Comparison of ENCODE assay signal across 10 cellular contexts in genomic region chr6:92122746-92123145, GRCh38.
DNase-seq lines count a peak whose midpoint lies in the region; ATAC-seq and TF ChIP-seq lines count a peak whose summit lies in the region.
"Had no signal": no experiment of that assay in that cellular context is flagged by ENCODE, and none has a peak within 500 bp of the region (broad histone marks: within the 10 kb centered on the region; RNA-seq: fewer than 3 reads in every experiment).

No MANE protein-coding gene starts in this region.

- H3K36me3 ChIP-seq in OCI-LY7 (ENCODE audit: insufficient read depth, low read length): no peaks in the 10 kb centered on the region
- H3K36me3 ChIP-seq: neutrophil had no signal

- H3K4me3 ChIP-seq in AG04450 (ENCODE audit: low read depth, low read length) (no peak overlapping the region), HL-60 (replicated peaks; ENCODE audit: insufficient read depth, low read length) (no peak overlapping the region), OCI-LY7 (ENCODE audit: low read depth, low read length, poor library complexity, severe bottlenecking) (no peak overlapping the region)

- no peaks in the 10 kb centered on the region for H3K9me2 ChIP-seq in OCI-LY7 (ENCODE audit: insufficient read depth, low read length)

- no peaks in the 10 kb centered on the region for H4K20me1 ChIP-seq in OCI-LY7 (ENCODE audit: insufficient read depth, low read length)

- DNase-seq in AG04450 (ENCODE audit: low read depth, low spot score) (no peak), HL-60 (ENCODE audit: low read depth in 1 of 2, low spot score in 1 of 2) (no peak), OCI-LY7 (ENCODE audit: low spot score) (peak; percentile 6), iPS-NIHi7 (ENCODE audit: extremely low spot score) (peak; percentile 14), nucleus accumbens (lab: John Stamatoyannopoulos, UW) (no peak)
- no peak for DNase-seq in stimulated activated CD4-positive, alpha-beta T cell treated with anti-CD3 and anti-CD28 coated beads, Interleukin-2, amount 100 ng/mL, for 48 hours
- DNase-seq: stimulated activated naive CD8-positive, alpha-beta T cell treated with anti-CD3 and anti-CD28 coated beads, Interleukin-15, Interleukin-2, amounts not matched to agents 100 U/mL and 50 U/mL, for 24 hours had no signal

- no peak overlapping the region for H3K4me2 ChIP-seq in OCI-LY7 (ENCODE audit: low read length)

- BruUV-seq in OCI-LY7 (replicated peaks; lab: Mats Ljungman, UMichigan): no TSS peak

- H3K27me3 ChIP-seq in AG04450 (ENCODE audit: control insufficient read depth, insufficient read depth, low read length) (no peaks in the 10 kb centered on the region), HL-60 (ENCODE audit: insufficient read depth, poor library complexity, severe bottlenecking) (peaks cover 2% of the 10 kb centered on the region)
- H3K27me3 ChIP-seq: neutrophil had no signal

- H3K79me2 ChIP-seq in OCI-LY7 (ENCODE audit: insufficient read depth, low read depth, low read length): no peaks in the 10 kb centered on the region

- H3K27ac ChIP-seq in AG04450 (ENCODE audit: low read depth, low read length): no peak overlapping the region
- H3K27ac ChIP-seq in HL-60 (replicated peaks): no peak overlapping the region
- H3K27ac ChIP-seq in OCI-LY7 (ENCODE audit: low read depth, low read length, poor library complexity, severe bottlenecking): no peak overlapping the region
- H3K27ac ChIP-seq: neutrophil had no signal

- H3K4me1 ChIP-seq in OCI-LY7 (ENCODE audit: insufficient read depth, low read length, poor library complexity, severe bottlenecking): no peaks in the 10 kb centered on the region

- intact Hi-C loops in OCI-LY7 (cut with micrococcal nuclease; ENCODE audit: unreplicated experiment): no loop called here

- TF ChIP-seq CTCF in AG04450 (IDR thresholded peaks at IDR 0.05; ENCODE audit: low read depth, low read length): 0 out of 2 replicates have a peak, but pooled peaks have one; percentile 12
- TF ChIP-seq CTCF in HL-60 (IDR thresholded peaks at IDR 0.05; ENCODE audit: insufficient read depth, low read length): peak; percentile 0
- TF ChIP-seq CTCF in OCI-LY7 (conservative IDR thresholded peaks at IDR 0.05; ENCODE audit: low read length): peak; percentile 70

- H2AFZ ChIP-seq in OCI-LY7 (ENCODE audit: low read length): no peak overlapping the region

- POLR2A ChIA-PET in AG04450 (lab: Yijun Ruan, JAX) (no interaction called here), OCI-LY7 (lab: Charles Lee) (no interaction called here)

- CTCF ChIA-PET in AG04450 (lab: Charles Lee) (no interaction called here), OCI-LY7 (lab: Charles Lee; ENCODE audit: unreplicated experiment) (no interaction called here)

- ATAC-seq in HG03139 (IDR thresholded peaks at IDR 0.05; ENCODE audit: unreplicated experiment) (no peak), GM21825 (IDR thresholded peaks at IDR 0.05; ENCODE audit: unreplicated experiment) (no peak)
- ATAC-seq: stimulated activated naive CD8-positive, alpha-beta T cell treated with anti-CD3 and anti-CD28 coated beads, Interleukin-15, Interleukin-2, amounts not matched to agents 100 U/mL and 50 U/mL, for 24 hours had no signal

- no peaks in the 10 kb centered on the region for H3K9me3 ChIP-seq in AG04450 (ENCODE audit: control insufficient read depth, insufficient read depth, low read length)
- H3K9me3 ChIP-seq in OCI-LY7 (ENCODE audit: low read length): no peaks in the 10 kb centered on the region
- H3K9me3 ChIP-seq: neutrophil had no signal

Comparison
In these comparisons a context has a peak if more than half of its experiments do, and no peak if none do; other contexts are left out.
1. DNase-seq: peak in OCI-LY7 (single experiment) and iPS-NIHi7 (single experiment); none in AG04450 (single experiment), HL-60 (0 of 2), nucleus accumbens (0 of 56) and stimulated activated CD4-positive, alpha-beta T cell treated with anti-CD3 and anti-CD28 coated beads, Interleukin-2, amount 100 ng/mL, for 48 hours (0 of 2).
2. CTCF ChIP-seq: peak in every context shown above with its lines; median percentile 70 in OCI-LY7; 12 in AG04450; 0 in HL-60.